Comparison of ENCODE assay signal across 1 cellular context in genomic region chr14:91202234-91202974, GRCh38.
A peak's percentile ranks its signal among the peaks of the same experiment; 100 is the strongest.
TF ChIP-seq lines count a peak whose summit lies in the region.

No MANE protein-coding gene starts in this region.

TF ChIP-seq in K562, 482 proteins besides CTCF, POLR2A, EP300 and RAD21 (continued from another document and continues in another):
- peak; percentile 82 for TF ChIP-seq ZNF592 (IDR thresholded peaks at IDR 0.05)
- no peak for TF ChIP-seq ZNF436 (CRISPR knock-in tag; IDR thresholded peaks at IDR 0.05)
- TF ChIP-seq TOE1 (IDR thresholded peaks at IDR 0.05; ENCODE audit: borderline replicate concordance), result no peak
- no peak for TF ChIP-seq TOE1 (CRISPR knock-in tag; IDR thresholded peaks at IDR 0.05; ENCODE audit: borderline replicate concordance, low read depth)
- peak; percentile 53 to 88; a peak in 3 of 4 replicates for TF ChIP-seq TRIM24 (IDR thresholded peaks at IDR 0.05)
- no peak for TF ChIP-seq POLR3G (IDR thresholded peaks at IDR 0.05; ENCODE audit: extremely low read depth, insufficient read length, insufficient replicate concordance)
- no peak for TF ChIP-seq TEAD1 (CRISPR knock-in tag; IDR thresholded peaks at IDR 0.05)
- TF ChIP-seq NR4A1 (CRISPR knock-in tag; IDR thresholded peaks at IDR 0.05), result no peak
- TF ChIP-seq NR4A1 (tag; IDR thresholded peaks at IDR 0.05), result no peak
- no peak for TF ChIP-seq THAP7 (CRISPR knock-in tag; IDR thresholded peaks at IDR 0.05)
- peak; percentile 69 for TF ChIP-seq ELF1 (tag; IDR thresholded peaks at IDR 0.05)
- no peak for TF ChIP-seq COPS2 (conservative IDR thresholded peaks at IDR 0.05)
- no peak for TF ChIP-seq KHSRP (IDR thresholded peaks at IDR 0.05)
- no peak for TF ChIP-seq NR3C1 (CRISPR knock-in tag; IDR thresholded peaks at IDR 0.05)
- TF ChIP-seq ZNF174 (CRISPR knock-in tag; IDR thresholded peaks at IDR 0.05), result no peak
- TF ChIP-seq BCL6 (CRISPR knock-in tag; IDR thresholded peaks at IDR 0.05), result no peak
- peak; percentile 70 for TF ChIP-seq GABPB1 (CRISPR knock-in tag; IDR thresholded peaks at IDR 0.05)
- TF ChIP-seq ARNT (IDR thresholded peaks at IDR 0.05), result peak in 1 of 2 experiments; percentile 90; a peak in 2 of 4 replicates
- no peak for TF ChIP-seq ZNF280B (CRISPR knock-in tag; IDR thresholded peaks at IDR 0.05)
- peak; percentile 72 for TF ChIP-seq ZNF311 (CRISPR knock-in tag; IDR thresholded peaks at IDR 0.05)
- peak; percentile 80; the same call in 1 of the 2 replicates for TF ChIP-seq TEAD4 (IDR thresholded peaks at IDR 0.05; ENCODE audit: low read length)
- no peak for TF ChIP-seq TEAD4 (CRISPR knock-in tag; IDR thresholded peaks at IDR 0.05; ENCODE audit: borderline replicate concordance)
- TF ChIP-seq ATF7 (IDR thresholded peaks at IDR 0.05), result peak; percentile 70; the same call in 1 of the 2 replicates
- no peak for TF ChIP-seq PCBP1 (IDR thresholded peaks at IDR 0.05; ENCODE audit: low read depth, low read length, poor library complexity, severe bottlenecking)
- peak; percentile 33 for TF ChIP-seq GATAD2B (IDR thresholded peaks at IDR 0.05; ENCODE audit: borderline replicate concordance)
- no peak for TF ChIP-seq TSC22D4 (tag; IDR thresholded peaks at IDR 0.05)
- no peak for TF ChIP-seq SIN3A (IDR thresholded peaks at IDR 0.05; ENCODE audit: borderline replicate concordance in 2 of 2, control insufficient read depth in 1 of 2, low read depth in 2 of 2, low read length in 2 of 2)
- TF ChIP-seq GATAD2A (IDR thresholded peaks at IDR 0.05), result no peak; the same call in 1 of the 2 replicates
- TF ChIP-seq MCM7 (IDR thresholded peaks at IDR 0.05), result no peak
- TF ChIP-seq NCOR1 (IDR thresholded peaks at IDR 0.05), result peak; percentile 77
- no peak for TF ChIP-seq MXI1 (IDR thresholded peaks at IDR 0.05; ENCODE audit: low read depth, low read length)
- TF ChIP-seq ZBTB1 (CRISPR knock-in tag; IDR thresholded peaks at IDR 0.05; ENCODE audit: borderline replicate concordance, low read depth), result no peak; the same call in 1 of the 2 replicates
- no peak for TF ChIP-seq TCF7 (IDR thresholded peaks at IDR 0.05; ENCODE audit: borderline replicate concordance)
- TF ChIP-seq ZNF232 (CRISPR knock-in tag; IDR thresholded peaks at IDR 0.05), result no peak
- TF ChIP-seq MTA1 (IDR thresholded peaks at IDR 0.05; ENCODE audit: borderline replicate concordance), result no peak
- no peak for TF ChIP-seq KDM5B (IDR thresholded peaks at IDR 0.05; ENCODE audit: insufficient replicate concordance, low read depth, low read length)
- no peak for TF ChIP-seq ATF2 (CRISPR knock-in tag; IDR thresholded peaks at IDR 0.05)
- no peak for TF ChIP-seq MAFF (IDR thresholded peaks at IDR 0.05; ENCODE audit: low read length)
- no peak for TF ChIP-seq ASH1L (IDR thresholded peaks at IDR 0.05; ENCODE audit: borderline replicate concordance, low read depth, partially characterized antibody)
- TF ChIP-seq ZNF318 (IDR thresholded peaks at IDR 0.05; ENCODE audit: borderline replicate concordance in 1 of 2, low read depth in 1 of 2), result no peak
- no peak for TF ChIP-seq CREBBP (IDR thresholded peaks at IDR 0.05; ENCODE audit: low read depth, low read length)
- TF ChIP-seq E2F3 (CRISPR knock-in tag; IDR thresholded peaks at IDR 0.05), result no peak
- TF ChIP-seq MTF1 (CRISPR knock-in tag; IDR thresholded peaks at IDR 0.05; ENCODE audit: borderline replicate concordance), result no peak
- TF ChIP-seq ZNF695 (CRISPR knock-in tag; IDR thresholded peaks at IDR 0.05), result no peak
- peak; percentile 36 for TF ChIP-seq DACH1 (IDR thresholded peaks at IDR 0.05; ENCODE audit: partially characterized antibody)
- peak in 2 of 3 experiments; percentile 56 to 86; a peak in 3 of 6 replicates for TF ChIP-seq ZBTB11 (CRISPR knock-in tag; IDR thresholded peaks at IDR 0.05)
- no peak for TF ChIP-seq ESRRB (CRISPR knock-in tag; IDR thresholded peaks at IDR 0.05; ENCODE audit: borderline replicate concordance)
- no peak for TF ChIP-seq MEF2D (tag; conservative IDR thresholded peaks at IDR 0.05; ENCODE audit: low read depth)
- no peak for TF ChIP-seq HDGF (IDR thresholded peaks at IDR 0.05)
- no peak for TF ChIP-seq TEAD2 (tag; IDR thresholded peaks at IDR 0.05)
- no peak for TF ChIP-seq IRF9 (tag; IDR thresholded peaks at IDR 0.05)
